24 cellular contexts compared by ENCODE assay signal in genomic region chr2:227052879-227053278, GRCh38.
DNase-seq lines count a peak whose midpoint lies in the region; ATAC-seq, FAIRE-seq and TF ChIP-seq lines count a peak whose summit lies in the region.
"Had no signal": no experiment of that assay in that cellular context is flagged by ENCODE, and none has a peak within 500 bp of the region (broad histone marks: within the 10 kb centered on the region; RNA-seq: fewer than 3 reads in every experiment).

No MANE protein-coding gene starts in this region.

- no peak overlapping the region for H3K9ac ChIP-seq in kidney (ENCODE audit: low read length in 2 of 2)
- H3K9ac ChIP-seq: neural progenitor cell had no signal

- CTCF ChIA-PET in A673 (lab: Charles Lee): no interaction called here

- H3K4me1 ChIP-seq in A673 (ENCODE audit: insufficient read depth, low read length, poor library complexity, severe bottlenecking) (no peaks in the 10 kb centered on the region), kidney (ENCODE audit: control insufficient read depth in 1 of 2, insufficient read depth in 1 of 2, low read depth in 1 of 2, low read length in 2 of 2) (no peaks in the 10 kb centered on the region)
- H3K4me1 ChIP-seq: body of pancreas, left ventricle myocardium inferior, neural progenitor cell, SJSA1, vagina had no signal

- H3K27ac ChIP-seq in A673 (ENCODE audit: low read depth, low read length, poor library complexity, severe bottlenecking) (no peak overlapping the region), kidney (ENCODE audit: low read depth in 2 of 2, low read length in 2 of 2) (no peak overlapping the region)
- H3K27ac ChIP-seq: body of pancreas, left ventricle myocardium inferior, neural progenitor cell, SJSA1, vagina had no signal

- H3K36me3 ChIP-seq in A673 (ENCODE audit: insufficient read depth, low read length, poor library complexity, severe bottlenecking): no peaks in the 10 kb centered on the region
- H3K36me3 ChIP-seq in kidney (ENCODE audit: control insufficient read depth in 1 of 2, insufficient read depth in 2 of 2, low read length in 2 of 2): peaks cover 24 to 33% of the 10 kb centered on the region in 2 donors
- H3K36me3 ChIP-seq: MG63, neural progenitor cell, SJSA1, vagina had no signal

- H3K9me3 ChIP-seq in A673 (ENCODE audit: low read depth, low read length, poor library complexity, severe bottlenecking): no peaks in the 10 kb centered on the region
- H3K9me3 ChIP-seq in kidney (ENCODE audit: control insufficient read depth in 1 of 2, low read length in 2 of 2): no peaks in the 10 kb centered on the region
- H3K9me3 ChIP-seq: body of pancreas, MG63, SJSA1, vagina had no signal

- no peak for ATAC-seq in activated T-helper 17 cell treated with anti-CD3 and anti-CD28 coated beads, Interleukin-2, amount 50 U/mL, for 72 hours (replicated peaks)
- ATAC-seq: activated CD4-positive, CD25-positive, alpha-beta regulatory T cell treated with anti-CD3 and anti-CD28 coated beads, Interleukin-2, amount 50 U/mL, for 24 hours; body of pancreas had no signal

- POLR2A ChIA-PET in A673 (lab: Charles Lee; ENCODE audit: low non-redundant PET): interaction anchor here (0.7 kb wide), 1 partner anchor 228 kb away, joined by 7 read pairs; no protein-coding TSS in a partner anchor

- H3K27me3 ChIP-seq in A673 (replicated peaks; ENCODE audit: insufficient read depth, low read depth, low read length, poor library complexity): no peaks in the 10 kb centered on the region
- H3K27me3 ChIP-seq: body of pancreas, MG63, neural progenitor cell, vagina had no signal

- intact Hi-C loops in A673 (cut with micrococcal nuclease; ENCODE audit: unreplicated experiment): no loop called here
- intact Hi-C loops in kidney (cut with DNase I): no loop called here

- no peaks in the 10 kb centered on the region for H3K36me3 Mint-ChIP-seq in activated T-helper 17 cell treated with anti-CD3 and anti-CD28 coated beads, Interleukin-2, amount 50 U/mL, for 72 hours (ENCODE audit: low read depth)
- H3K36me3 Mint-ChIP-seq: activated naive CD8-positive, alpha-beta T cell treated with anti-CD3 and anti-CD28 coated beads, Interleukin-2, amount 10 ng/mL, durations not matched to agents 7 days and 5 days; neural progenitor cell had no signal

- peaks cover 8% of the 10 kb centered on the region for H3K27me3 Mint-ChIP-seq in activated T-helper 17 cell treated with anti-CD3 and anti-CD28 coated beads, Interleukin-2, amount 50 U/mL, for 72 hours

- FAIRE-seq in kidney (lab: Jason Lieb, UNC): no peak
- FAIRE-seq: colon, GM12892 had no signal

- no peak overlapping the region for H3K27ac Mint-ChIP-seq in activated T-helper 17 cell treated with anti-CD3 and anti-CD28 coated beads, Interleukin-2, amount 50 U/mL, for 72 hours
- H3K27ac Mint-ChIP-seq: activated naive CD8-positive, alpha-beta T cell treated with anti-CD3 and anti-CD28 coated beads, Interleukin-2, amount 10 ng/mL, durations not matched to agents 7 days and 5 days; endodermal cell; neural progenitor cell; T-helper 2 cell treated with Interferon-gamma antibody and Interleukin-4, amounts not matched to agents 5 μg/mL and 100 μg/mL, for 36 hours had no signal

- H3K4me3 Mint-ChIP-seq in activated T-helper 17 cell treated with anti-CD3 and anti-CD28 coated beads, Interleukin-2, amount 50 U/mL, for 72 hours: no peak overlapping the region
- H3K4me3 Mint-ChIP-seq: activated naive CD8-positive, alpha-beta T cell treated with anti-CD3 and anti-CD28 coated beads, Interleukin-2, amount 10 ng/mL, durations not matched to agents 7 days and 5 days; endodermal cell; neural progenitor cell; T-helper 2 cell treated with Interferon-gamma antibody and Interleukin-4, amounts not matched to agents 5 μg/mL and 100 μg/mL, for 36 hours had no signal

- no peaks in the 10 kb centered on the region for H3K4me1 Mint-ChIP-seq in activated T-helper 17 cell treated with anti-CD3 and anti-CD28 coated beads, Interleukin-2, amount 50 U/mL, for 72 hours
- H3K4me1 Mint-ChIP-seq: activated naive CD8-positive, alpha-beta T cell treated with anti-CD3 and anti-CD28 coated beads, Interleukin-2, amount 10 ng/mL, durations not matched to agents 7 days and 5 days; endodermal cell; neural progenitor cell had no signal

- TF ChIP-seq CTCF in A673 (conservative IDR thresholded peaks at IDR 0.05; ENCODE audit: low read depth, low read length): no peak
- no peak for TF ChIP-seq CTCF in kidney (IDR thresholded peaks at IDR 0.05; ENCODE audit: borderline replicate concordance, extremely low read depth, insufficient read depth)

- H3K4me3 ChIP-seq in A673 (ENCODE audit: low read depth, low read length, poor library complexity, severe bottlenecking) (no peak overlapping the region), kidney (ENCODE audit: low read length in 2 of 2) (no peak overlapping the region)
- H3K4me3 ChIP-seq: body of pancreas, left ventricle myocardium inferior, MG63, neural progenitor cell, SJSA1, vagina had no signal

- peaks cover 3% of the 10 kb centered on the region for H3K9me3 Mint-ChIP-seq in activated T-helper 17 cell treated with anti-CD3 and anti-CD28 coated beads, Interleukin-2, amount 50 U/mL, for 72 hours
- H3K9me3 Mint-ChIP-seq: activated naive CD8-positive, alpha-beta T cell treated with anti-CD3 and anti-CD28 coated beads, Interleukin-2, amount 10 ng/mL, durations not matched to agents 7 days and 5 days; neural progenitor cell; T-helper 2 cell treated with Interferon-gamma antibody and Interleukin-4, amounts not matched to agents 5 μg/mL and 100 μg/mL, for 36 hours had no signal

- no TSS peak for BruUV-seq in A673 (replicated peaks; lab: Mats Ljungman, UMichigan)

- DNase-seq in A673 (ENCODE audit: low spot score) (peak; percentile 9), M059J (ENCODE audit: low read depth) (peak; percentile 28), NCI-H2029 (lab: John Stamatoyannopoulos, UW) (peak; percentile 51), NCI-H774 (lab: John Stamatoyannopoulos, UW) (peak; percentile 89), dedifferentiated amniotic fluid mesenchymal stem cell (ENCODE audit: extremely low spot score) (no peak), kidney (no peak), NCI-H226 (no peak)
- DNase-seq: activated naive CD8-positive, alpha-beta T cell treated with anti-CD3 and anti-CD28 coated beads, Interleukin-2, amount 10 ng/mL, durations not matched to agents 7 days and 5 days; body of pancreas; endodermal cell; glutamatergic neuron; H7; left ventricle myocardium inferior; MG63; NCI-H524; stimulated activated CD4-positive, alpha-beta T cell treated with anti-CD3 and anti-CD28 coated beads, Interleukin-12 subunit alpha, Interleukin-12 subunit beta, amount 100 ng/mL, for 4 hours had no signal

Comparison
In these comparisons a context has a peak if more than half of its experiments do, and no peak if none do; other contexts are left out.
1. DNase-seq: peak in A673 (single experiment), M059J (single experiment), NCI-H2029 (single experiment) and NCI-H774 (single experiment); none in dedifferentiated amniotic fluid mesenchymal stem cell (single experiment), kidney (single experiment) and NCI-H226 (single experiment).